ENCODE assay signal across 8 cellular contexts in the genomic region with DNA sequence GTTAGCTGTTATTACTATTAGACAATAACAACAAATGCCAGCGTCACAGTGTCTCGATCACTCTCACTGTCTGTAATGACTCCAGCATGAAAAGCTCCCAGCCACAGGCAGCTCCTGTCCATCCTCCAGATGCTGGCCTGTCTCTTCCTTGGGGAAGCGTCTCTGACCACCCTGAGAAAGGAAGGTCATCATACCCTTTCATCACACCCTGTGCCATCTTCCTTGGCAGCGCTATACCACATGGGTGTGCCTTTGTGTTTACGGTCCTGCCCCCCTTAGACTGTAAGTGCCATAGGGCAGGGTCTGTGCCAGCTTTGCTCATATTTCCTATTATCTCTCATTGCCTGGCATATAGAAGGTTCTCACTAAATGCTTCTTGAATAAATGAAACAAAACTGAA.
A peak's percentile ranks its signal among the peaks of the same experiment; 100 is the strongest.
DNase-seq lines count a peak whose midpoint lies in the region; ATAC-seq, FAIRE-seq and TF ChIP-seq lines count a peak whose summit lies in the region.

No MANE protein-coding gene starts in this region.

- H3K27ac ChIP-seq in keratinocyte (ENCODE audit: control insufficient read depth, insufficient read depth, low read length) (peak overlapping the region; percentile 97), smooth muscle cell (ENCODE audit: low read depth) (peak overlapping the region; percentile 94)

- peak overlapping the region; percentile 54 for H3K4me2 ChIP-seq in keratinocyte (ENCODE audit: control insufficient read depth, extremely low read depth, insufficient read depth, low read depth, low read length)
- H3K4me2 ChIP-seq in smooth muscle cell = no peak overlapping the region

- H3K36me3 ChIP-seq in keratinocyte (ENCODE audit: control insufficient read depth in 2 of 2, extremely low read depth in 1 of 2, insufficient read depth in 2 of 2, low read length in 2 of 2) (peaks cover 11% of the 10 kb centered on the region in 2 experiments), smooth muscle cell (ENCODE audit: low read depth) (no peaks in the 10 kb centered on the region)

- ATAC-seq in GM21717 (IDR thresholded peaks at IDR 0.05; ENCODE audit: unreplicated experiment) = no peak
- no peak for ATAC-seq in GM21528 (IDR thresholded peaks at IDR 0.05; ENCODE audit: low FRiP score, unreplicated experiment)

- H3K36me3 Mint-ChIP-seq in HFFc6 (ENCODE audit: low read depth) = no peaks in the 10 kb centered on the region; the same call in 1 of the 2 replicates
- H3K36me3 Mint-ChIP-seq in activated naive CD8-positive, alpha-beta T cell = peaks cover 2% of the 10 kb centered on the region

- H3K27me3 ChIP-seq in keratinocyte (ENCODE audit: control insufficient read depth, extremely low read depth, insufficient read depth, low read length) (no peaks in the 10 kb centered on the region), smooth muscle cell (ENCODE audit: low read depth) (no peaks in the 10 kb centered on the region)

- H3K9me3 ChIP-seq in keratinocyte (ENCODE audit: control insufficient read depth, low read depth, low read length) (no peaks in the 10 kb centered on the region), smooth muscle cell (replicated peaks; ENCODE audit: low read depth) (no peaks in the 10 kb centered on the region)

- H3K9me3 Mint-ChIP-seq in HFFc6 = no peaks in the 10 kb centered on the region
- H3K9me3 Mint-ChIP-seq in activated naive CD8-positive, alpha-beta T cell (ENCODE audit: low read depth) = no peaks in the 10 kb centered on the region

- 80% methylated on average over 5 of the region's 5 CpGs for WGBS in smooth muscle cell (ENCODE audit: low lambda C conversion rate)

- FAIRE-seq in keratinocyte (lab: Jason Lieb, UNC) = no peak
- no peak for FAIRE-seq in GM12891 (lab: Jason Lieb, UNC)
- FAIRE-seq in urothelium cell line (lab: Jason Lieb, UNC) = no peak

- peaks cover 2% of the 10 kb centered on the region for H3K79me2 ChIP-seq in keratinocyte (ENCODE audit: control insufficient read depth, insufficient read depth, low read length)
- no peaks in the 10 kb centered on the region for H3K79me2 ChIP-seq in smooth muscle cell (ENCODE audit: low read depth)

- H2AFZ ChIP-seq in keratinocyte (ENCODE audit: control insufficient read depth, low read length) = no peak overlapping the region
- H2AFZ ChIP-seq in smooth muscle cell (ENCODE audit: low read depth) = no peak overlapping the region

- dilution Hi-C loops in keratinocyte (cut with MboI; ENCODE audit: extremely low pct_ligation_motif_present, low sequenced_read_pairs) = no loop called here

- no peak overlapping the region for H3K4me3 Mint-ChIP-seq in HFFc6
- H3K4me3 Mint-ChIP-seq in activated naive CD8-positive, alpha-beta T cell = no peak overlapping the region

- no peaks in the 10 kb centered on the region for H3K27me3 Mint-ChIP-seq in HFFc6 (ENCODE audit: insufficient read depth)
- H3K27me3 Mint-ChIP-seq in activated naive CD8-positive, alpha-beta T cell = no peaks in the 10 kb centered on the region

- TF ChIP-seq POLR2A in GM12891 (IDR thresholded peaks at IDR 0.05; ENCODE audit: low read depth, low read length) = no peak

- no peaks in the 10 kb centered on the region for H3K9me1 ChIP-seq in keratinocyte (ENCODE audit: control insufficient read depth, extremely low read depth, insufficient read depth, low read length)

- H3K4me3 ChIP-seq in keratinocyte (ENCODE audit: control insufficient read depth in 2 of 3, extremely low read depth in 1 of 3, insufficient read depth in 2 of 3, low read depth in 1 of 3, low read length in 3 of 3) (no peak overlapping the region), smooth muscle cell (no peak overlapping the region)

- DNase-seq in HFFc6 (no peak), keratinocyte (ENCODE audit: low read depth, low spot score) (no peak), smooth muscle cell (lab: John Stamatoyannopoulos, UW; ENCODE audit: unreplicated experiment) (no peak), GM12891 (ENCODE audit: insufficient read length, low spot score) (no peak), urothelium cell line (ENCODE audit: low spot score) (no peak)

- H3K4me1 ChIP-seq in keratinocyte (ENCODE audit: control insufficient read depth, extremely low read depth, insufficient read depth, low read length) = peaks cover 47% of the 10 kb centered on the region
- peaks cover 14% of the 10 kb centered on the region for H3K4me1 ChIP-seq in smooth muscle cell (ENCODE audit: low read depth)

- H3F3A ChIP-seq in smooth muscle cell (ENCODE audit: low read depth) = peaks cover 8% of the 10 kb centered on the region

- H3K9ac ChIP-seq in keratinocyte (ENCODE audit: control insufficient read depth, extremely low read depth, insufficient read depth, low read length) = peak overlapping the region; percentile 66
- H3K9ac ChIP-seq in smooth muscle cell (ENCODE audit: low read depth) = peak overlapping the region; percentile 53

- no peaks in the 10 kb centered on the region for H4K20me1 ChIP-seq in keratinocyte (ENCODE audit: control insufficient read depth, extremely low read depth, insufficient read depth, low read length)
- no peaks in the 10 kb centered on the region for H4K20me1 ChIP-seq in smooth muscle cell (ENCODE audit: low read depth)

- peak overlapping the region; percentile 89; the same call in 1 of the 2 replicates for H3K27ac Mint-ChIP-seq in HFFc6
- H3K27ac Mint-ChIP-seq in activated naive CD8-positive, alpha-beta T cell = peak overlapping the region; percentile 58

- TF ChIP-seq CTCF in HFFc6 (IDR thresholded peaks at IDR 0.05) (no peak), keratinocyte (optimal IDR thresholded peaks at IDR 0.05 in 1 of 3, IDR thresholded peaks at IDR 0.05 in 1 of 3, conservative IDR thresholded peaks at IDR 0.05 in 1 of 3; ENCODE audit: extremely low read depth in 1 of 3, insufficient read depth in 2 of 3, low read length in 3 of 3) (peak in 1 of 3 experiments; percentile 0), smooth muscle cell (IDR thresholded peaks at IDR 0.05; ENCODE audit: borderline replicate concordance, insufficient read depth, poor library complexity, severe bottlenecking) (no peak)

- peaks cover 31% of the 10 kb centered on the region for H3K4me1 Mint-ChIP-seq in HFFc6 (ENCODE audit: low read depth)
- peaks cover 22% of the 10 kb centered on the region for H3K4me1 Mint-ChIP-seq in activated naive CD8-positive, alpha-beta T cell (ENCODE audit: low read depth)

TF ChIP-seq in GM12891, 5 proteins besides CTCF, POLR2A, EP300 and RAD21:
- no peak for TF ChIP-seq SPI1 (IDR thresholded peaks at IDR 0.05; ENCODE audit: low read depth, low read length)
- no peak for TF ChIP-seq PAX5 (IDR thresholded peaks at IDR 0.05; ENCODE audit: insufficient read depth, low read length, severe bottlenecking)
- no peak for TF ChIP-seq POLR2AphosphoS5 (IDR thresholded peaks at IDR 0.05; ENCODE audit: low read depth, low read length)
- no peak for TF ChIP-seq TAF1 (IDR thresholded peaks at IDR 0.05; ENCODE audit: low read depth, low read length)
- TF ChIP-seq POU2F2 (IDR thresholded peaks at IDR 0.05; ENCODE audit: low read depth, low read length) = no peak
